10 cellular contexts compared by ENCODE assay signal in genomic region chr2:36530178-36530982, GRCh38.
DNase-seq lines count a peak whose midpoint lies in the region; ATAC-seq, FAIRE-seq and TF ChIP-seq lines count a peak whose summit lies in the region.
"Had no signal": no experiment of that assay in that cellular context is flagged by ENCODE, and none has a peak within 500 bp of the region (broad histone marks: within the 10 kb centered on the region; RNA-seq: fewer than 3 reads in every experiment).

No MANE protein-coding gene starts in this region.

- H3K27ac Mint-ChIP-seq in T-cell: no peak overlapping the region

- peak; percentile 71 for FAIRE-seq in GM12891 (lab: Jason Lieb, UNC)
- FAIRE-seq: colon, pancreas had no signal

- no peak for TF ChIP-seq POLR2A in GM12891 (IDR thresholded peaks at IDR 0.05; ENCODE audit: low read depth, low read length)

- H3K4me1 Mint-ChIP-seq in T-cell: peaks cover 0 to 6% (median 0%) of the 10 kb centered on the region in 3 donors

- CTCF ChIA-PET in T-cell (lab: Charles Lee): no interaction called here

- no peaks in the 10 kb centered on the region for H3K27me3 Mint-ChIP-seq in T-cell

- H3K9me3 Mint-ChIP-seq in T-cell: peaks cover 0 to 5% (median 0%) of the 10 kb centered on the region in 3 donors

- in situ Hi-C loops in KBM-7 (cut with MboI; ENCODE audit: low pct_unique_long_range_greater_than_20kb, low sequenced_read_pairs): no loop called here

- ATAC-seq in GM21737 (IDR thresholded peaks at IDR 0.05; ENCODE audit: unreplicated experiment) (peak; percentile 69), T-cell (replicated peaks in 1 of 4) (no peak)

- no peak overlapping the region for H3K4me3 Mint-ChIP-seq in T-cell

- DNase-seq in GM12891 (ENCODE audit: insufficient read length, low spot score) (no peak), KBM-7 (peak; percentile 23), germinal center (ENCODE audit: low spot score) (peak; percentile 10), NCI-H226 (no peak), DMS53 treated with DMSO at 0.1 percent for 48 hours (lab: John Stamatoyannopoulos, UW; ENCODE audit: unreplicated experiment) (no peak), T-cell (no peak)
- no peak for DNase-seq in activated CD4-positive, alpha-beta T cell treated with anti-CD3 and anti-CD28 coated beads for 1 hour
- DNase-seq: pancreas had no signal

- H3K36me3 Mint-ChIP-seq in T-cell: peaks cover 33% of the 10 kb centered on the region

- POLR2A ChIA-PET in T-cell (lab: Charles Lee): no interaction called here

TF ChIP-seq in GM12891, 5 proteins besides CTCF, POLR2A, EP300 and RAD21:
- no peak for TF ChIP-seq TAF1 (IDR thresholded peaks at IDR 0.05; ENCODE audit: low read depth, low read length)
- peak; percentile 39; the same call in 1 of the 2 replicates for TF ChIP-seq SPI1 (IDR thresholded peaks at IDR 0.05; ENCODE audit: low read depth, low read length)

Comparison
In these comparisons a context has a peak if more than half of its experiments do, and no peak if none do; other contexts are left out.
1. DNase-seq: peak in KBM-7 (single experiment) and germinal center (single experiment); none in GM12891 (single experiment), NCI-H226 (single experiment), DMS53 treated with DMSO at 0.1 percent for 48 hours (single experiment), activated CD4-positive, alpha-beta T cell treated with anti-CD3 and anti-CD28 coated beads for 1 hour (single experiment) and T-cell (0 of 34).